8 cellular contexts compared by ENCODE assay signal in the genomic region with DNA sequence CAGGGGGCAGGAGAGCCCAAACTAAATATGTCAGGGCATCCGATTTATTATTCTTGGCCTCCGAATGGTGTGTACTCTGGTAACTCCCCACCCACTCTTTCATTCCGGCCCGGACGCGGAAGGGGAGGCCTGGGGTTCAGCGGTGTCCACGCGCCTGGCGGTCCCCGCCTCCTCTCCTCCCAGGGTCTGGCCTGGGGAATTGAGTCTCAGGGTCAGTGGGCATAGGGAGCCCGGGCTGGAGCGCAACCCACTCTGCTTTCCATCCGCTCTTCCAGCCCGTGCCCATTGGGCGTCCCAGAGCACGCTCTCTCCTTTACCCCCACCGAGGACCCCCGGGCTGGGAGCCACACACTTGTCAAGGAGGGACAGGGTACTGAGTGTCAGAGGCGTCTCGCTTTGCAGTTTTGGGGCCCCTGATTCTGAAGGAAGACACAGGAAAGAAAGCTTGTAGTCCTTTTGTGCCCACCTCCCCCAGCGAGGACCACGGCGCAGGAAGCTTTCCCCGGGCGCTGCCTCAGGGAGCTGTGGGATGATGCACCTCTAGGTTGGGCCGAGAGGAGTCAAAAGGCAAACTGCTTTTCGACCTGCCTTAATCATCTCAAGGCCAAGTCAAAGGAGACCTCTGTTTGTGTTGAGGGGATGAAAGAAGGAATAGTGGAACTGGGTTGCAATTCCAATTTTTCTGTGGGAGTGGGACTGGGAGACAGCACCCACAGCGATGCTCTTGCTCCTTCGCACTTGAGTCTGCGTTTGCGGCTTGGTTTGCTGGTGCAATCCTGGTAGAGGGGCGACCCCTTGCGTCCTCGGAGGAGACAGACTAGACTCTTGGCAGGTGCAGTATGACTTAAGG. TPM values are rescaled to one million over a fixed set of nuclear protein-coding genes. Genes with fewer than 3 reads are reported as not detected.
A peak's percentile ranks its signal among the peaks of the same experiment; 100 is the strongest.
DNase-seq lines count a peak whose midpoint lies in the region; ATAC-seq, FAIRE-seq and TF ChIP-seq lines count a peak whose summit lies in the region.

No MANE protein-coding gene starts in this region.

- DNase-seq in AG08395 (ENCODE audit: low spot score): peak; percentile 79
- peak; percentile 20 for DNase-seq in NCI-H2171 (lab: John Stamatoyannopoulos, UW)
- DNase-seq in activated CD4-positive, CD25-positive, alpha-beta regulatory T cell treated with anti-CD3 and anti-CD28 coated beads, Interleukin-2, amount 50 U/mL, for 16 hours (ENCODE audit: low read depth, low spot score): peak; percentile 10
- peak; percentile 77 for DNase-seq in colonic mucosa
- DNase-seq in HepG2 (ENCODE audit: low spot score): peak; percentile 63
- peak; percentile 60 to 62 for DNase-seq in stimulated activated CD4-positive, alpha-beta T cell treated with anti-CD3 and anti-CD28 coated beads, Interleukin-2, amount 100 ng/mL, for 48 hours

- ATAC-seq in GM18870 (IDR thresholded peaks at IDR 0.05; ENCODE audit: unreplicated experiment): peak; percentile 86
- ATAC-seq in HG03095 (IDR thresholded peaks at IDR 0.05; ENCODE audit: unreplicated experiment): peak; percentile 89
- ATAC-seq in HepG2: peak; percentile 86

- H2AFZ ChIP-seq in HepG2 (ENCODE audit: low read length): no peak overlapping the region

- H3K36me3 ChIP-seq in colonic mucosa (no peaks in the 10 kb centered on the region), HepG2 (replicated peaks in 1 of 2; ENCODE audit: control insufficient read depth in 1 of 2, insufficient read depth in 2 of 2, low read length in 2 of 2) (no peaks in the 10 kb centered on the region)

- H3K4me3 ChIP-seq in colonic mucosa (peak overlapping the region; percentile 31), HepG2 (replicated peaks in 1 of 3; ENCODE audit: insufficient read depth in 1 of 3, low read depth in 2 of 3, low read length in 3 of 3) (no peak overlapping the region)

- 19% methylated on average over 31 of the region's 35 CpGs for WGBS in HepG2 (ENCODE audit: low lambda C conversion rate)

- intact Hi-C loops in colonic mucosa (cut with DNase I): no loop called here
- intact Hi-C loops in HepG2 (cut with micrococcal nuclease; ENCODE audit: unreplicated experiment): loop anchor here (1.0 to 5.0 kb wide), 3 partner anchors 317 to 1809 kb away; no protein-coding TSS in a partner anchor

- H3K79me2 ChIP-seq in HepG2 (ENCODE audit: insufficient read depth, low read length): no peaks in the 10 kb centered on the region

- H3K27me3 ChIP-seq in colonic mucosa (peaks cover 30% of the 10 kb centered on the region), HepG2 (ENCODE audit: control insufficient read depth in 1 of 2, insufficient read depth in 2 of 2, low read length in 2 of 2) (peaks cover 14 to 43% of the 10 kb centered on the region in 2 experiments; a peak in 4 of 5 replicates)

- no peaks in the 10 kb centered on the region for H3K4me1 ChIP-seq in colonic mucosa
- H3K4me1 ChIP-seq in HepG2 (ENCODE audit: insufficient read depth, low read length): no peaks in the 10 kb centered on the region

- TF ChIP-seq CTCF in colonic mucosa (IDR thresholded peaks at IDR 0.05): peak; percentile 37
- TF ChIP-seq CTCF in HepG2 (CRISPR knock-in tag; IDR thresholded peaks at IDR 0.05): peak; percentile 95

- H3K27ac ChIP-seq in colonic mucosa: peak overlapping the region; percentile 36
- no peak overlapping the region for H3K27ac ChIP-seq in HepG2 (ENCODE audit: extremely low read length, insufficient read depth, low read length)

- POLR2A ChIA-PET in HepG2 (lab: Yijun Ruan, JAX): no interaction called here

- TF ChIP-seq RAD21 in HepG2 (CRISPR knock-in tag; IDR thresholded peaks at IDR 0.05): peak; percentile 82

- H3K9ac ChIP-seq in colonic mucosa (ENCODE audit: low read depth in 2 of 2, low read length in 2 of 2) (no peak overlapping the region), HepG2 (ENCODE audit: insufficient read depth, low read depth, low read length) (no peak overlapping the region)

- in situ Hi-C loops in HepG2 (cut with HindIII; ENCODE audit: extremely low pct_ligation_motif_present, low pct_unique_long_range_greater_than_20kb): loop anchor here (25.0 kb wide), 4 partner anchors 309 to 1809 kb away; partner anchors contain the start of gene HDDC2

- peak; percentile 77 for FAIRE-seq in HepG2 (lab: Jason Lieb, UNC)

- H3K4me2 ChIP-seq in HepG2 (ENCODE audit: low read depth, low read length): no peak overlapping the region

- H4K20me1 ChIP-seq in HepG2 (ENCODE audit: insufficient read depth, low read length): no peaks in the 10 kb centered on the region

- no peaks in the 10 kb centered on the region for H3K9me3 ChIP-seq in colonic mucosa
- no peaks in the 10 kb centered on the region for H3K9me3 ChIP-seq in HepG2 (ENCODE audit: low read length)

- TF ChIP-seq EP300 in HepG2 (IDR thresholded peaks at IDR 0.05; ENCODE audit: low read depth in 2 of 2, low read length in 2 of 2) (no peak), HepG2 (CRISPR knock-in tag; IDR thresholded peaks at IDR 0.05; ENCODE audit: borderline replicate concordance) (no peak)

- BruUV-seq in HepG2 (replicated peaks; lab: Mats Ljungman, UMichigan): no TSS peak

- CTCF ChIA-PET in HepG2 (lab: Yijun Ruan, JAX; ENCODE audit: low intra/inter-chr PET ratio, low total read pairs): interaction anchor here (1.1 to 2.0 kb wide), 3 partner anchors 315 to 760 kb away, joined by 4 to 12 read pairs (median 4); no protein-coding TSS in a partner anchor

- TF ChIP-seq POLR2A in HepG2 (IDR thresholded peaks at IDR 0.05; ENCODE audit: insufficient read depth in 1 of 2, low read depth in 2 of 2, low read length in 2 of 2): no peak

TF ChIP-seq in HepG2, 621 proteins besides CTCF, POLR2A, EP300 and RAD21 (continues in another document):
- TF ChIP-seq TARDBP (CRISPR knock-in tag; IDR thresholded peaks at IDR 0.05): no peak
- no peak for TF ChIP-seq ZNF747 (CRISPR knock-in tag; IDR thresholded peaks at IDR 0.05; ENCODE audit: borderline replicate concordance)
- no peak for TF ChIP-seq ZNF564 (CRISPR knock-in tag; IDR thresholded peaks at IDR 0.05)
- TF ChIP-seq AKNA (CRISPR knock-in tag; IDR thresholded peaks at IDR 0.05; ENCODE audit: borderline replicate concordance): no peak
- no peak for TF ChIP-seq ZNF24 (IDR thresholded peaks at IDR 0.05)

RNA-seq across cellular contexts. Expression of gene RSPO3, which starts 2.5 kb away (rescaled TPM):
- total RNA-seq in colonic mucosa (1 to 10 TPM; 1.8 to 4.4 TPM), HepG2 (2016; rRNA removed; fragmentation: Illumina TruSeq; extraction: Trizol) (not detected in 2 replicates)
- total RNA-seq in HepG2 (2016; cell fraction: cytosol; rRNA removed; fragmentation: Illumina TruSeq; extraction: Trizol; ENCODE audit: low read depth): not detected in 2 replicates
- total RNA-seq in HepG2 (2016; cell fraction: insoluble cytoplasmic fraction; rRNA removed; fragmentation: Illumina TruSeq; extraction: Trizol): not detected in 2 replicates
- not detected in 2 replicates for total RNA-seq in HepG2 (2016; cell fraction: membrane; rRNA removed; fragmentation: Illumina TruSeq; extraction: Trizol)
- total RNA-seq in HepG2 (2016; cell fraction: nucleus; rRNA removed; fragmentation: Illumina TruSeq; extraction: Trizol): not detected in 2 replicates
- not detected in 2 replicates for polyA plus RNA-seq in HepG2 (2011; rRNA removed)
- polyA plus RNA-seq in HepG2 (2011; cell fraction: cytosol; rRNA removed): not detected in 2 replicates
- not detected in 2 replicates for polyA plus RNA-seq in HepG2 (2011; cell fraction: nucleus; rRNA removed)
- not detected in 2 replicates for polyA plus RNA-seq in HepG2 (2012)
- polyA plus RNA-seq in HepG2 (2016; cell fraction: cytosol; fragmentation: Illumina TruSeq; extraction: Trizol; ENCODE audit: low read depth): not detected in 2 replicates
- polyA plus RNA-seq in HepG2 (2016; cell fraction: insoluble cytoplasmic fraction; fragmentation: Illumina TruSeq; extraction: Trizol; ENCODE audit: low read depth): not detected in 2 replicates
- not detected in 2 replicates for polyA plus RNA-seq in HepG2 (2016; cell fraction: membrane; fragmentation: Illumina TruSeq; extraction: Trizol; ENCODE audit: low read depth)
- not detected in 2 replicates for polyA plus RNA-seq in HepG2 (2016; cell fraction: nucleus; fragmentation: Illumina TruSeq; extraction: Trizol; ENCODE audit: insufficient read depth, low read depth)
- polyA minus RNA-seq in HepG2 (2011; rRNA and poly(A)+ RNA removed; ENCODE audit: low replicate concordance): not detected in 2 replicates
- not detected in 2 replicates for polyA minus RNA-seq in HepG2 (2011; cell fraction: cytosol; rRNA and poly(A)+ RNA removed)
- not detected in 2 replicates for polyA minus RNA-seq in HepG2 (2011; cell fraction: nucleus; rRNA and poly(A)+ RNA removed)

Comparison
In these comparisons a context has a peak if more than half of its experiments do, and no peak if none do; other contexts are left out.
1. DNase-seq: peak in every context shown above with its lines; median percentile 79 in AG08395; 77 in colonic mucosa; 63 in HepG2; 61 in stimulated activated CD4-positive, alpha-beta T cell treated with anti-CD3 and anti-CD28 coated beads, Interleukin-2, amount 100 ng/mL, for 48 hours; 20 in NCI-H2171; 10 in activated CD4-positive, CD25-positive, alpha-beta regulatory T cell treated with anti-CD3 and anti-CD28 coated beads, Interleukin-2, amount 50 U/mL, for 16 hours.